In genomic region chr20:37681384-37681977, GRCh38 we compare ENCODE assay signal across 1 cellular context.
TF ChIP-seq lines count a peak whose summit lies in the region.

No MANE protein-coding gene starts in this region.

TF ChIP-seq in HEK293, 187 proteins besides CTCF, POLR2A, EP300 and RAD21 (continued from another document):
- TF ChIP-seq PRDM2 (tag by site-specific recombination; IDR thresholded peaks at IDR 0.05; ENCODE audit: borderline replicate concordance), result no peak
